ENCODE assay signal across 1 cellular context in genomic region chr5:54312499-54312898, GRCh38.
TF ChIP-seq lines count a peak whose summit lies in the region.

No MANE protein-coding gene starts in this region.

TF ChIP-seq in K562, 482 proteins besides CTCF, POLR2A, EP300 and RAD21 (continued from another document and continues in another):
- no peak for TF ChIP-seq HBP1 (CRISPR knock-in tag; IDR thresholded peaks at IDR 0.05)
- TF ChIP-seq ZNF592 (IDR thresholded peaks at IDR 0.05), result no peak
- no peak for TF ChIP-seq SMARCE1 (IDR thresholded peaks at IDR 0.05)
- no peak for TF ChIP-seq SIN3B (IDR thresholded peaks at IDR 0.05; ENCODE audit: low read depth)
- TF ChIP-seq ZNF717 (CRISPR knock-in tag; IDR thresholded peaks at IDR 0.05), result no peak
- TF ChIP-seq BRF1 (IDR thresholded peaks at IDR 0.05; ENCODE audit: borderline replicate concordance, extremely low read depth, insufficient read length), result no peak
- TF ChIP-seq MAFG (tag; conservative IDR thresholded peaks at IDR 0.05), result no peak
- no peak for TF ChIP-seq ZNF780A (CRISPR knock-in tag; IDR thresholded peaks at IDR 0.05)
- TF ChIP-seq NFRKB (IDR thresholded peaks at IDR 0.05; ENCODE audit: low read depth), result no peak
- no peak for TF ChIP-seq HIVEP1 (CRISPR knock-in tag; IDR thresholded peaks at IDR 0.05)
- no peak for TF ChIP-seq SNAPC5 (CRISPR knock-in tag; IDR thresholded peaks at IDR 0.05)
- TF ChIP-seq ZNF407 (IDR thresholded peaks at IDR 0.05; ENCODE audit: low read depth), result no peak
- no peak for TF ChIP-seq ZNF561 (CRISPR knock-in tag; conservative IDR thresholded peaks at IDR 0.05)
- TF ChIP-seq ZBTB11 (CRISPR knock-in tag; IDR thresholded peaks at IDR 0.05), result peak in 1 of 3 experiments; percentile 51; a peak in 1 of 6 replicates
- TF ChIP-seq ZFPM2 (CRISPR knock-in tag; IDR thresholded peaks at IDR 0.05), result no peak
- TF ChIP-seq FOXA3 (CRISPR knock-in tag; conservative IDR thresholded peaks at IDR 0.05 in 1 of 2, IDR thresholded peaks at IDR 0.05 in 1 of 2), result no peak
- TF ChIP-seq ZNF316 (IDR thresholded peaks at IDR 0.05), result peak; percentile 26; the same call in 1 of the 2 replicates
- TF ChIP-seq SMARCA5 (IDR thresholded peaks at IDR 0.05), result no peak
- no peak for TF ChIP-seq DIDO1 (tag; IDR thresholded peaks at IDR 0.05; ENCODE audit: low read depth)
- TF ChIP-seq ZBTB26 (CRISPR knock-in tag; IDR thresholded peaks at IDR 0.05), result no peak
- no peak for TF ChIP-seq ZNF354B (CRISPR knock-in tag; IDR thresholded peaks at IDR 0.05)
- no peak for TF ChIP-seq HNRNPL (IDR thresholded peaks at IDR 0.05; ENCODE audit: low read depth, low read length)
- TF ChIP-seq ZNF586 (CRISPR knock-in tag; conservative IDR thresholded peaks at IDR 0.05), result no peak
- no peak for TF ChIP-seq CREBBP (IDR thresholded peaks at IDR 0.05; ENCODE audit: low read depth, low read length)
- TF ChIP-seq GTF2B (IDR thresholded peaks at IDR 0.05; ENCODE audit: extremely low read depth, insufficient read length), result no peak
- TF ChIP-seq XRCC5 (IDR thresholded peaks at IDR 0.05; ENCODE audit: low read depth, low read length), result no peak
- 0 out of 2 replicates have a peak, but pooled peaks have one; percentile 17 for TF ChIP-seq DEAF1 (CRISPR knock-in tag; IDR thresholded peaks at IDR 0.05)
- no peak for TF ChIP-seq CREB5 (CRISPR knock-in tag; IDR thresholded peaks at IDR 0.05)
- TF ChIP-seq MEF2D (tag; conservative IDR thresholded peaks at IDR 0.05; ENCODE audit: low read depth), result no peak
- peak; percentile 80 for TF ChIP-seq MEIS2 (IDR thresholded peaks at IDR 0.05; ENCODE audit: partially characterized antibody)
